ENCODE assay signal across 19 cellular contexts in the genomic region with DNA sequence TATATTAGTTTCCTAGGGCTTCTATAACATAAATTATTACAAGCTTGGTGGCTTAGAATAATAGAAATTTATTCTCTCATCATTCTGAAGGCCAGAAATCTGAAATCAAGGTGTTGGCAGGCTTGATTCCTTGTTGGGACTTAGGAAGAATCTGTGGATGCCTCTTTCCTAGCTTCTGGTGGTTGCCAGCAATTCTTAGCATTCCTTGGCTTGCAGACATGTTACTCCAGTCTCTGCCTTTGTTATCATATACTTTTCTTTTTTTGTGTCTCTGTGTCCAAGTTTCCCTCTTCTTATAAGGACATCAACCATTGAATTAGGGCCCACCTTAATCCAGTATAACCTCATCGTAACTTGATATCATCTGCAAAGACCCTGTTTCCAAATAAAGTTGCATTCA.
"Had no signal": no experiment of that assay in that cellular context is flagged by ENCODE, and none has a peak within 500 bp of the region (broad histone marks: within the 10 kb centered on the region; RNA-seq: fewer than 3 reads in every experiment).

No MANE protein-coding gene starts in this region.

- ATAC-seq: activated CD8-positive, alpha-beta T cell treated with anti-CD3 and anti-CD28 coated beads, Interleukin-2, amount 10 ng/mL, durations not matched to agents 7 days and 5 days; activated naive CD8-positive, alpha-beta T cell treated with anti-CD3 and anti-CD28 coated beads, Interleukin-2, amount 50 U/mL, for 24 hours; gastrocnemius medialis; heart right ventricle; left lung; stimulated activated naive CD8-positive, alpha-beta T cell treated with anti-CD3 and anti-CD28 coated beads, Interleukin-15, amount 100 ng/mL, for 72 hours had no signal

- H3K27me3 Mint-ChIP-seq: brain, memory B cell had no signal

- H3K4me3 ChIP-seq: dorsolateral prefrontal cortex, esophagus squamous epithelium, gastrocnemius medialis, heart right ventricle, left lung, testis had no signal

- H3K9me3 Mint-ChIP-seq: activated naive CD8-positive, alpha-beta T cell treated with anti-CD3 and anti-CD28 coated beads, Interleukin-2, amount 50 U/mL, for 24 hours; memory B cell; nephron; stimulated activated naive CD8-positive, alpha-beta T cell treated with anti-CD3 and anti-CD28 coated beads, Interleukin-15, amount 100 ng/mL, for 72 hours; T-helper 2 cell treated with Interferon-gamma antibody and Interleukin-4, amounts not matched to agents 5 μg/mL and 100 μg/mL, for 36 hours had no signal

- H3K27ac ChIP-seq: dorsolateral prefrontal cortex, esophagus squamous epithelium, gastrocnemius medialis, heart right ventricle, left lung, testis had no signal

- H3K27me3 ChIP-seq: dorsolateral prefrontal cortex, esophagus squamous epithelium, gastrocnemius medialis, heart right ventricle, left lung, testis had no signal

- H3K9me3 ChIP-seq: esophagus squamous epithelium, gastrocnemius medialis, heart right ventricle, left lung, testis had no signal

- H3K4me3 Mint-ChIP-seq: activated CD8-positive, alpha-beta T cell treated with anti-CD3 and anti-CD28 coated beads, Interleukin-2, amount 10 ng/mL, durations not matched to agents 7 days and 5 days; activated naive CD8-positive, alpha-beta T cell treated with anti-CD3 and anti-CD28 coated beads, Interleukin-2, amount 50 U/mL, for 24 hours; brain; memory B cell; nephron; stimulated activated naive CD8-positive, alpha-beta T cell treated with anti-CD3 and anti-CD28 coated beads, Interleukin-15, amount 100 ng/mL, for 72 hours; T-helper 2 cell treated with Interferon-gamma antibody and Interleukin-4, amounts not matched to agents 5 μg/mL and 100 μg/mL, for 36 hours had no signal

- H3K27ac Mint-ChIP-seq: activated CD8-positive, alpha-beta T cell treated with anti-CD3 and anti-CD28 coated beads, Interleukin-2, amount 10 ng/mL, durations not matched to agents 7 days and 5 days; activated naive CD8-positive, alpha-beta T cell treated with anti-CD3 and anti-CD28 coated beads, Interleukin-2, amount 50 U/mL, for 24 hours; brain; memory B cell; nephron; stimulated activated naive CD8-positive, alpha-beta T cell treated with anti-CD3 and anti-CD28 coated beads, Interleukin-15, amount 100 ng/mL, for 72 hours; T-helper 2 cell treated with Interferon-gamma antibody and Interleukin-4, amounts not matched to agents 5 μg/mL and 100 μg/mL, for 36 hours had no signal

- DNase-seq: activated CD4-positive, CD25-positive, alpha-beta regulatory T cell treated with anti-CD3 and anti-CD28 coated beads, Interleukin-2, amount 50 U/mL, for 72 hours; activated CD8-positive, alpha-beta T cell treated with anti-CD3 and anti-CD28 coated beads, Interleukin-2, amount 10 ng/mL, durations not matched to agents 7 days and 5 days; activated naive CD4-positive, alpha-beta T cell treated with Interleukin-2 at 50 U/mL for 16 hours; activated naive CD8-positive, alpha-beta T cell treated with anti-CD3 and anti-CD28 coated beads, Interleukin-2, amount 50 U/mL, for 24 hours; cerebellar nuclear complex; dorsolateral prefrontal cortex; esophagus squamous epithelium; gastrocnemius medialis; heart right ventricle; occipital lobe; stimulated activated CD4-positive, alpha-beta T cell treated with anti-CD3 and anti-CD28 coated beads, Interleukin-15, amount 100 ng/mL, for 24 hours; stimulated activated CD4-positive, alpha-beta T cell treated with anti-CD3 and anti-CD28 coated beads, Interleukin-4, amount 100 ng/mL, for 4 hours; stimulated activated naive CD8-positive, alpha-beta T cell treated with anti-CD3 and anti-CD28 coated beads, Interleukin-15, amount 100 ng/mL, for 72 hours; testis had no signal
